In the genomic region with DNA sequence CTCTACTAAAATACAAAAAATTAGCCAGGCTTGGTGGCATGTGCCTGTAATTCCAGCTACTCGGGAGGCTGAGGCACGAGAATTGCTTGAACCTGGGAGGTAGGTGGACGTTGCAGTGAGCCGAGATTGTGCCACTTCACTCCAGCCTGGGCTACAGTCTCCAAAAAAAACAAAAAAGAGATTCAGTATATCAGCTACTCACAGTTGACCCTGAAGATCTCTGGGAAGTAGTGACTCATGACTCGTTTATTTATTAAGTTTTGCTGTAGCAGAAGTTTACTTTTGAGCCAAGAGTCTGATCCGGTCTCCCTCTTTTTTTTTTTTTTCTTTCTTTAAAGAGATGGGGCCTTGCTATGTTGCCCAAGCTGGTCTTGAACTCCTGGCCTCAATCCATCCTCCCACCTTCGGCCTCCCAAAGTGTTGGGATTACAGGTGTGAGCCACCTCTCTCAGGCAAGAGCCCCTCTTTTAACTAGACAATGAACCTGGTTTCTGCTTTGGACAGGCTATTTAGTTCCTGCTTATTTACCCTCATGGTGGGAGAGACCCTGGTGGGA, we compare ENCODE assay signal across 6 cellular contexts. TPM values are rescaled to one million over a fixed set of nuclear protein-coding genes. Genes with fewer than 3 reads are reported as not detected.
DNase-seq lines count a peak whose midpoint lies in the region; ATAC-seq and TF ChIP-seq lines count a peak whose summit lies in the region.

No MANE protein-coding gene starts in this region.

- POLR2A ChIA-PET in GM10248 (lab: Yijun Ruan, JAX): no interaction called here

- peak overlapping the region; percentile 89 for H3K27ac Mint-ChIP-seq in osteocyte (ENCODE audit: unreplicated experiment)

- no peaks in the 10 kb centered on the region for H3K9me3 Mint-ChIP-seq in osteocyte (ENCODE audit: unreplicated experiment)

- H3K27me3 ChIP-seq in brain microvascular endothelial cell (replicated peaks): no peaks in the 10 kb centered on the region

- peak overlapping the region; percentile 39 for H3K4me3 Mint-ChIP-seq in osteocyte (ENCODE audit: unreplicated experiment)

- DNase-seq in HT-29 (ENCODE audit: low spot score) (peak; percentile 33), brain microvascular endothelial cell (no peak), osteocyte (ENCODE audit: extremely low spot score, unreplicated experiment) (no peak), GM10248 (ENCODE audit: extremely low spot score) (no peak), UCSD-AML1 (lab: John Stamatoyannopoulos, UW; ENCODE audit: unreplicated experiment) (no peak)

- CTCF ChIA-PET in GM10248 (lab: Yijun Ruan, JAX): interaction anchor here (0.9 to 11.3 kb wide), 3 partner anchors 9 to 25 kb away, joined by 3 to 93 read pairs (median 3); partner anchors contain the start of gene PAGR1

- H3K36me3 ChIP-seq in brain microvascular endothelial cell (replicated peaks): peaks cover 2% of the 10 kb centered on the region

- H3K27me3 Mint-ChIP-seq in osteocyte (ENCODE audit: unreplicated experiment): no peaks in the 10 kb centered on the region

- H3K4me3 ChIP-seq in brain microvascular endothelial cell (ENCODE audit: low read depth, low read length): peak overlapping the region; percentile 1

- in situ Hi-C loops in brain microvascular endothelial cell (cut with HindIII; ENCODE audit: low pct_ligation_motif_present, low sequenced_read_pairs): no loop called here

- peaks cover under 1% of the 10 kb centered on the region for H3K36me3 Mint-ChIP-seq in osteocyte (ENCODE audit: unreplicated experiment)

- TF ChIP-seq CTCF in brain microvascular endothelial cell (IDR thresholded peaks at IDR 0.05; ENCODE audit: low read depth, low read length, missing control alignments) (no peak), osteocyte (IDR thresholded peaks at IDR 0.05) (no peak), GM10248 (IDR thresholded peaks at IDR 0.05; ENCODE audit: control extremely low read depth, extremely low read depth, low read depth, missing control alignments) (no peak)

- peak overlapping the region; percentile 79 for H3K27ac ChIP-seq in brain microvascular endothelial cell

- no peak for ATAC-seq in HG03039 (IDR thresholded peaks at IDR 0.05; ENCODE audit: unreplicated experiment)

- peaks cover 53% of the 10 kb centered on the region for H3K4me1 Mint-ChIP-seq in osteocyte (ENCODE audit: unreplicated experiment)

RNA-seq across cellular contexts. Expression of gene MVP, which starts 4.4 kb away (rescaled TPM):
- total RNA-seq in HT-29 (2014; rRNA removed; shearing (Covaris generic)): 157 and 185 TPM in 2 replicates
- total RNA-seq in osteocyte: 150 and 157 TPM in 2 replicates

RNA-seq across cellular contexts. Expression of gene PAGR1, which starts 8.7 kb away (rescaled TPM):
- 57.4 and 65.1 TPM in 2 replicates for total RNA-seq in HT-29 (2014; rRNA removed; shearing (Covaris generic))
- 26.4 and 29.1 TPM in 2 replicates for total RNA-seq in osteocyte

RNA-seq across cellular contexts. Expression of gene PRRT2, which starts 12.7 kb away (rescaled TPM):
- 0.23 TPM in 1 of 2 replicates, not detected in the other for total RNA-seq in HT-29 (2014; rRNA removed; shearing (Covaris generic))
- 8.8 and 13.4 TPM in 2 replicates for total RNA-seq in osteocyte

RNA-seq across cellular contexts. Expression of gene MAZ, which starts 18.3 kb away (rescaled TPM):
- total RNA-seq in HT-29 (2014; rRNA removed; shearing (Covaris generic)): 795 and 814 TPM in 2 replicates
- 304 and 305 TPM in 2 replicates for total RNA-seq in osteocyte

RNA-seq across cellular contexts. Expression of gene KIF22, which starts 34.1 kb away (rescaled TPM):
- total RNA-seq in HT-29 (2014; rRNA removed; shearing (Covaris generic)): 127 and 134 TPM in 2 replicates
- 20.0 and 23.0 TPM in 2 replicates for total RNA-seq in osteocyte
